ENCODE assay signal across 3 cellular contexts in genomic region chr19:39986643-39987042, GRCh38.
TF ChIP-seq lines count a peak whose summit lies in the region.

No MANE protein-coding gene starts in this region.

TF ChIP-seq in A549, 52 proteins besides CTCF, POLR2A, EP300 and RAD21:
- no peak for TF ChIP-seq CEBPB (IDR thresholded peaks at IDR 0.05)
- no peak for TF ChIP-seq HOXA7 (CRISPR knock-in tag; IDR thresholded peaks at IDR 0.05)
- TF ChIP-seq RARB (CRISPR knock-in tag; IDR thresholded peaks at IDR 0.05): no peak
- no peak for TF ChIP-seq CHD4 (IDR thresholded peaks at IDR 0.05; ENCODE audit: borderline replicate concordance)
- no peak for TF ChIP-seq HDAC2 (IDR thresholded peaks at IDR 0.05)
- TF ChIP-seq ATOH8 (CRISPR knock-in tag; IDR thresholded peaks at IDR 0.05; ENCODE audit: low read depth): no peak
- TF ChIP-seq USF2 (IDR thresholded peaks at IDR 0.05): no peak
- TF ChIP-seq SMC3 (IDR thresholded peaks at IDR 0.05): no peak
- TF ChIP-seq JUNB (IDR thresholded peaks at IDR 0.05): no peak

TF ChIP-seq in HEK293, 187 proteins besides CTCF, POLR2A, EP300 and RAD21:
- 0 out of 2 replicates have a peak, but pooled peaks have one; percentile 22 for TF ChIP-seq MZF1 (tag by site-specific recombination; IDR thresholded peaks at IDR 0.05; ENCODE audit: borderline replicate concordance)
- TF ChIP-seq ZNF580 (tag by site-specific recombination; IDR thresholded peaks at IDR 0.05): 0 out of 2 replicates have a peak, but pooled peaks have one; percentile 12
- TF ChIP-seq ZNF596 (tag by site-specific recombination; IDR thresholded peaks at IDR 0.05): no peak
- TF ChIP-seq ZNF280D (tag by site-specific recombination; IDR thresholded peaks at IDR 0.05): peak; percentile 56
- TF ChIP-seq ZNF510 (tag by site-specific recombination; IDR thresholded peaks at IDR 0.05; ENCODE audit: insufficient replicate concordance): peak; percentile 3
- 0 out of 2 replicates have a peak, but pooled peaks have one; percentile 12 for TF ChIP-seq ZNF558 (tag by site-specific recombination; IDR thresholded peaks at IDR 0.05)
- TF ChIP-seq ZNF513 (tag by site-specific recombination; IDR thresholded peaks at IDR 0.05): no peak
- TF ChIP-seq SETDB1 (IDR thresholded peaks at IDR 0.05; ENCODE audit: insufficient read length, low read length): peak; percentile 56

TF ChIP-seq in K562, 482 proteins besides CTCF, POLR2A, EP300 and RAD21:
- TF ChIP-seq MNT (conservative IDR thresholded peaks at IDR 0.05) (no peak), MTF1 (CRISPR knock-in tag; IDR thresholded peaks at IDR 0.05; ENCODE audit: borderline replicate concordance) (no peak), SMARCC2 (IDR thresholded peaks at IDR 0.05; ENCODE audit: low read depth) (no peak), ZNF324 (CRISPR knock-in tag; IDR thresholded peaks at IDR 0.05) (peak; percentile 98), MECOM (CRISPR knock-in tag; IDR thresholded peaks at IDR 0.05) (no peak), ESRRB (CRISPR knock-in tag; IDR thresholded peaks at IDR 0.05; ENCODE audit: borderline replicate concordance) (no peak), RERE (CRISPR knock-in tag; IDR thresholded peaks at IDR 0.05; ENCODE audit: borderline replicate concordance) (no peak), ZNF280A (IDR thresholded peaks at IDR 0.05; ENCODE audit: low read depth, partially characterized antibody) (peak; percentile 52), TRIM28 (IDR thresholded peaks at IDR 0.05) (peak; percentile 70), CBX3 (IDR thresholded peaks at IDR 0.05; ENCODE audit: borderline replicate concordance in 1 of 2, low read length in 2 of 2) (peak in 1 of 2 experiments; percentile 82; a peak in 2 of 3 replicates), GTF3C2 (IDR thresholded peaks at IDR 0.05; ENCODE audit: borderline replicate concordance, extremely low read depth, insufficient read length) (no peak), ZNF197 (CRISPR knock-in tag; IDR thresholded peaks at IDR 0.05; ENCODE audit: low read depth) (no peak), CBX5 (IDR thresholded peaks at IDR 0.05; ENCODE audit: borderline replicate concordance, low read depth) (0 out of 2 replicates have a peak, but pooled peaks have one; percentile 39)
